Comparison of ENCODE assay signal across 8 cellular contexts in the genomic region with DNA sequence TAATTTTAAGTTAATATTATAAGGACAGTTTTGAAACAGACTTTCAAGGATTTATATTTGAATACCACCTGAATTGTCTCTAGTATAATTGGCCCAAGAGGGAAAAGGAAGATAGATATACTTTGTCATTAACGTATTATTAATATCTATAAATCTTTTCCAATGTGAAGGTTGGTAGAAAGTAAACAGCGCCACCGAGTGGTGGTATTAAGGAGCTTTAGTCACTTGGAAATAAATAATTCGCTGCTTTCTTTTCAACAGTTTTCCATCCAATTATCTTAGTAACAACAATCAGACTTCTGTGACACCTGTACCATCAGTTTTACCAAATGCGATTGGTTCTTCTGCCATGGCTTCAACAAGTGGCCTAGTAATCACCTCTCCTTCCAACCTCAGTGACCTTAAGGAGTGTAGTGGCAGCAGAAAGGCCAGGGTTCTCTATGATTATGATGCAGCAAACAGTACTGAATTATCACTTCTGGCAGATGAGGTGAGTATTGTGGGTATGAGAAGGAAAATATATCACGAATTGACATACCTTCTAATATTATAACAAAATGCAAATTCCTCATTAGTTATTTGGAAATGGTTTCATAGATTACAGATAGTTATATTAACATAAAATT. TPM values are rescaled to one million over a fixed set of nuclear protein-coding genes. Genes with fewer than 3 reads are reported as not detected.
A peak's percentile ranks its signal among the peaks of the same experiment; 100 is the strongest.
DNase-seq lines count a peak whose midpoint lies in the region; ATAC-seq lines count a peak whose summit lies in the region.

No MANE protein-coding gene starts in this region.

- ATAC-seq in GM19397 (IDR thresholded peaks at IDR 0.05; ENCODE audit: unreplicated experiment), result no peak

- peak; percentile 75 for DNase-seq in NCI-H82 (lab: John Stamatoyannopoulos, UW)
- DNase-seq in NCI-H82 treated with DMSO at 0.1 percent for 48 hours (lab: John Stamatoyannopoulos, UW; ENCODE audit: unreplicated experiment), result no peak
- DNase-seq in M059J (ENCODE audit: low read depth), result peak; percentile 27
- peak; percentile 38 for DNase-seq in activated CD4-positive, alpha-beta T cell treated with anti-CD3 and anti-CD28 coated beads, Interleukin-2, amount 50 U/mL, for 4 hours
- peak; percentile 20 for DNase-seq in germinal center (ENCODE audit: low spot score)
- DNase-seq in stimulated activated CD4-positive, alpha-beta T cell treated with anti-CD3 and anti-CD28 coated beads, Interleukin-2, amount 100 ng/mL, for 4 hours (ENCODE audit: low read depth), result peak; percentile 15
- DNase-seq in AG20443 (ENCODE audit: low spot score), result no peak

RNA-seq across cellular contexts. Expression of a gene that starts 37.7 kb away (rescaled TPM):
- 44.3 and 59.3 TPM in 2 replicates for total RNA-seq in M059J (2014; rRNA removed; shearing (Covaris generic))

Comparison
In these comparisons a context has a peak if more than half of its experiments do, and no peak if none do; other contexts are left out.
1. DNase-seq: peak in NCI-H82 (single experiment), M059J (single experiment), activated CD4-positive, alpha-beta T cell treated with anti-CD3 and anti-CD28 coated beads, Interleukin-2, amount 50 U/mL, for 4 hours (2 of 2), germinal center (single experiment) and stimulated activated CD4-positive, alpha-beta T cell treated with anti-CD3 and anti-CD28 coated beads, Interleukin-2, amount 100 ng/mL, for 4 hours (single experiment); none in NCI-H82 treated with DMSO at 0.1 percent for 48 hours (single experiment) and AG20443 (single experiment).